ENCODE assay signal across 22 cellular contexts in genomic region chr11:102263604-102264003, GRCh38. TPM values are rescaled to one million over a fixed set of nuclear protein-coding genes. Genes with fewer than 3 reads are reported as not detected.
DNase-seq lines count a peak whose midpoint lies in the region; ATAC-seq and TF ChIP-seq lines count a peak whose summit lies in the region.
"Had no signal": no experiment of that assay in that cellular context is flagged by ENCODE, and none has a peak within 500 bp of the region (broad histone marks: within the 10 kb centered on the region; RNA-seq: fewer than 3 reads in every experiment).

No MANE protein-coding gene starts in this region.

- H3K4me1 Mint-ChIP-seq in type B pancreatic cell (ENCODE audit: unreplicated experiment) (peaks cover 31% of the 10 kb centered on the region), glutamatergic neuron (ENCODE audit: low read depth, unreplicated experiment) (no peaks in the 10 kb centered on the region)
- peaks cover 6% of the 10 kb centered on the region for H3K4me1 Mint-ChIP-seq in activated CD4-positive, alpha-beta memory T cell treated with anti-CD3 and anti-CD28 coated beads, Interleukin-2, amount 10 ng/mL, durations not matched to agents 7 days and 5 days

- POLR2A ChIA-PET in activated CD4-positive, alpha-beta memory T cell treated with anti-CD3 and anti-CD28 coated beads, Interleukin-2, amount 10 ng/mL, durations not matched to agents 7 days and 5 days (lab: Charles Lee): no interaction called here

- TF ChIP-seq CTCF in type B pancreatic cell (conservative IDR thresholded peaks at IDR 0.05) (no peak), glutamatergic neuron (IDR thresholded peaks at IDR 0.05; ENCODE audit: partially characterized antibody, unreplicated experiment) (no peak)

- H3K9me3 Mint-ChIP-seq in type B pancreatic cell (peaks cover 3% of the 10 kb centered on the region), glutamatergic neuron (ENCODE audit: unreplicated experiment) (no peaks in the 10 kb centered on the region)
- H3K9me3 Mint-ChIP-seq in activated CD4-positive, alpha-beta memory T cell treated with anti-CD3 and anti-CD28 coated beads, Interleukin-2, amount 10 ng/mL, durations not matched to agents 7 days and 5 days: no peaks in the 10 kb centered on the region
- H3K9me3 Mint-ChIP-seq: CD4-positive, alpha-beta T cell; CD8-positive, alpha-beta memory T cell had no signal

- H3K36me3 Mint-ChIP-seq in type B pancreatic cell (peaks cover 3% of the 10 kb centered on the region), glutamatergic neuron (ENCODE audit: unreplicated experiment) (no peaks in the 10 kb centered on the region)
- H3K36me3 Mint-ChIP-seq in activated CD4-positive, alpha-beta memory T cell treated with anti-CD3 and anti-CD28 coated beads, Interleukin-2, amount 10 ng/mL, durations not matched to agents 7 days and 5 days (ENCODE audit: low read depth): no peaks in the 10 kb centered on the region
- H3K36me3 Mint-ChIP-seq: CD8-positive, alpha-beta memory T cell had no signal

- no peak overlapping the region for H3K4me3 Mint-ChIP-seq in type B pancreatic cell
- H3K4me3 Mint-ChIP-seq in glutamatergic neuron (ENCODE audit: unreplicated experiment): no peak overlapping the region
- no peak overlapping the region for H3K4me3 Mint-ChIP-seq in activated CD4-positive, alpha-beta memory T cell treated with anti-CD3 and anti-CD28 coated beads, Interleukin-2, amount 10 ng/mL, durations not matched to agents 7 days and 5 days
- H3K4me3 Mint-ChIP-seq: CD14-positive monocyte; CD4-positive, alpha-beta T cell; CD8-positive, alpha-beta memory T cell had no signal

- H3K27ac Mint-ChIP-seq in type B pancreatic cell (peak overlapping the region; percentile 54), glutamatergic neuron (ENCODE audit: unreplicated experiment) (no peak overlapping the region)
- H3K27ac Mint-ChIP-seq in activated CD4-positive, alpha-beta memory T cell treated with anti-CD3 and anti-CD28 coated beads, Interleukin-2, amount 10 ng/mL, durations not matched to agents 7 days and 5 days: no peak overlapping the region
- H3K27ac Mint-ChIP-seq: CD4-positive, alpha-beta T cell had no signal

- CTCF ChIA-PET in activated CD4-positive, alpha-beta memory T cell treated with anti-CD3 and anti-CD28 coated beads, Interleukin-2, amount 10 ng/mL, durations not matched to agents 7 days and 5 days (lab: Charles Lee): no interaction called here

- no peaks in the 10 kb centered on the region for H3K27me3 Mint-ChIP-seq in type B pancreatic cell
- H3K27me3 Mint-ChIP-seq in glutamatergic neuron (ENCODE audit: unreplicated experiment): no peaks in the 10 kb centered on the region
- H3K27me3 Mint-ChIP-seq in activated CD4-positive, alpha-beta memory T cell treated with anti-CD3 and anti-CD28 coated beads, Interleukin-2, amount 10 ng/mL, durations not matched to agents 7 days and 5 days: peaks cover 10% of the 10 kb centered on the region
- H3K27me3 Mint-ChIP-seq: CD4-positive, alpha-beta T cell had no signal

- DNase-seq in NCI-H2227 treated with DMSO at 0.1 percent for 48 hours (lab: John Stamatoyannopoulos, UW) (peak; percentile 17), NCI-H2227 (lab: John Stamatoyannopoulos, UW; ENCODE audit: unreplicated experiment) (no peak), SW480 (ENCODE audit: low spot score) (peak; percentile 53), left kidney (ENCODE audit: low read depth, low spot score) (peak; percentile 84), type B pancreatic cell (ENCODE audit: extremely low spot score, unreplicated experiment) (no peak), glutamatergic neuron (no peak)
- DNase-seq in activated CD4-positive, alpha-beta memory T cell treated with anti-CD3 and anti-CD28 coated beads, Interleukin-2, amount 10 ng/mL, durations not matched to agents 7 days and 5 days: no peak
- DNase-seq: 8988T; ACHN; AML-193; BE2C; Calu3; CD4-positive, alpha-beta T cell; CD8-positive, alpha-beta memory T cell; COR-L47; DMS53; DMS79 treated with DMSO at 0.1 percent for 48 hours; GF-D8; GOT3 had no signal

- no peak for ATAC-seq in HG03460 (IDR thresholded peaks at IDR 0.05; ENCODE audit: unreplicated experiment)
- ATAC-seq: A549 had no signal

RNA-seq across cellular contexts. Expression of gene BIRC3, which starts 53.7 kb away (rescaled TPM):
- total RNA-seq in type B pancreatic cell (ENCODE audit: low replicate concordance) (2.3 and 2.8 TPM in 2 replicates), glutamatergic neuron (ENCODE audit: unreplicated experiment) (not detected)
- 10 to 100 TPM; 79.0 to 80.0 TPM for total RNA-seq in activated CD4-positive, alpha-beta memory T cell treated with anti-CD3 and anti-CD28 coated beads, Interleukin-2, amount 10 ng/mL, durations not matched to agents 7 days and 5 days

Comparison
In these comparisons a context has a peak if more than half of its experiments do, and no peak if none do; other contexts are left out.
1. DNase-seq: peak in NCI-H2227 treated with DMSO at 0.1 percent for 48 hours (single experiment), SW480 (single experiment) and left kidney (single experiment); none in NCI-H2227 (single experiment), type B pancreatic cell (single experiment), glutamatergic neuron (single experiment) and activated CD4-positive, alpha-beta memory T cell treated with anti-CD3 and anti-CD28 coated beads, Interleukin-2, amount 10 ng/mL, durations not matched to agents 7 days and 5 days (single experiment).
2. RNA of gene BIRC3, which starts 53.7 kb away (total RNA-seq): 79.0 to 80.0 TPM in activated CD4-positive, alpha-beta memory T cell treated with anti-CD3 and anti-CD28 coated beads, Interleukin-2, amount 10 ng/mL, durations not matched to agents 7 days and 5 days; 2.3 to 2.8 TPM in type B pancreatic cell and not detected in glutamatergic neuron (single experiment); every median in the first group is over 10 times any median in the second.